1 cellular context compared by ENCODE assay signal in the genomic region with DNA sequence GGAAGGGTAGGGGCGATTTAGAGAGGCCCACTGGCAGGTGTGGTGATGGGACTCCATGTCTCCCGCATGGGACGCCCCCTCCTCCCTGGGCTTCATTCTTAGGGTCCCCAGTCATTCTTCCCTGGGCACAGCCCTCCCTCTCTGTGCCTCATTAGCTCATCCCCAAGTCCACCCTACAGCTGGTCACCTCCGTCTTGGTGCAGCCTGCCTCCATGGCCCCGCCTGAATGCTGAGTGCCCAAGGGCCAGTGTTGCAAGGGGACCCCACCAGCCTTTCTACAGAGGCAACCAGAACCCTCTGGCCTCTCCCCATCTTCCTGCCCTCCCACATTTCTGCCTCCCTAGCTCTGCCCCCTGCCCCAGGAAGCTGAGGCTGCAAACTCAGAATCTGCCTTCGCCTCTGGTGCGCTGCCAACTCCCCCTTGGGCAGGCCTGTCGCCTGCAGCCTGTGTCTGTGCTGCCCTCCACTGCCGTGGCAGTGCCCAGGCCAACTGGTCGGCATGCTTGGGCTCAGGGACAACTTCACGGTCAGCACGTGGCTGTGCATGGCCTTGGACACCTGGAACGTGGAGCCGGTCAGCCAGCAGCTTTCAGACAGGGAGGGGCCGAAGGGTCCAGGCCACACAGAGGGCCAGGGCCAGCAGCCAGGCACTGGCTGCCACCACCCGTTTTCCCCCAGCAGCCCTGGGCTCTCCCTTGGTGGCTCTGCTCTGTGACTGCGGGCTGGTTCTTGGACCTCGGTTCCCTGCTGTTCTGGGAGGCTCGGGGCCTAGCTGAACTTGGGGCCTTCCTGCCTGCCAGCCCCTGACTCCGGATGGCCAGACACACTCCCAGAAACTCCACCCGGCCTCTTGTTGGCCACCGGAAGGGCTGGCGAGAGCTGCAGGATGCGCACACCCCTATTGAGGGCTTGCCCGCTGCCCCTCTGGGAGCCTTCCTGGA.
TF ChIP-seq lines count a peak whose summit lies in the region.

No MANE protein-coding gene starts in this region.

TF ChIP-seq in HepG2, 621 proteins besides CTCF, POLR2A, EP300 and RAD21 (continued from another document):
- TF ChIP-seq, protein P1, sequence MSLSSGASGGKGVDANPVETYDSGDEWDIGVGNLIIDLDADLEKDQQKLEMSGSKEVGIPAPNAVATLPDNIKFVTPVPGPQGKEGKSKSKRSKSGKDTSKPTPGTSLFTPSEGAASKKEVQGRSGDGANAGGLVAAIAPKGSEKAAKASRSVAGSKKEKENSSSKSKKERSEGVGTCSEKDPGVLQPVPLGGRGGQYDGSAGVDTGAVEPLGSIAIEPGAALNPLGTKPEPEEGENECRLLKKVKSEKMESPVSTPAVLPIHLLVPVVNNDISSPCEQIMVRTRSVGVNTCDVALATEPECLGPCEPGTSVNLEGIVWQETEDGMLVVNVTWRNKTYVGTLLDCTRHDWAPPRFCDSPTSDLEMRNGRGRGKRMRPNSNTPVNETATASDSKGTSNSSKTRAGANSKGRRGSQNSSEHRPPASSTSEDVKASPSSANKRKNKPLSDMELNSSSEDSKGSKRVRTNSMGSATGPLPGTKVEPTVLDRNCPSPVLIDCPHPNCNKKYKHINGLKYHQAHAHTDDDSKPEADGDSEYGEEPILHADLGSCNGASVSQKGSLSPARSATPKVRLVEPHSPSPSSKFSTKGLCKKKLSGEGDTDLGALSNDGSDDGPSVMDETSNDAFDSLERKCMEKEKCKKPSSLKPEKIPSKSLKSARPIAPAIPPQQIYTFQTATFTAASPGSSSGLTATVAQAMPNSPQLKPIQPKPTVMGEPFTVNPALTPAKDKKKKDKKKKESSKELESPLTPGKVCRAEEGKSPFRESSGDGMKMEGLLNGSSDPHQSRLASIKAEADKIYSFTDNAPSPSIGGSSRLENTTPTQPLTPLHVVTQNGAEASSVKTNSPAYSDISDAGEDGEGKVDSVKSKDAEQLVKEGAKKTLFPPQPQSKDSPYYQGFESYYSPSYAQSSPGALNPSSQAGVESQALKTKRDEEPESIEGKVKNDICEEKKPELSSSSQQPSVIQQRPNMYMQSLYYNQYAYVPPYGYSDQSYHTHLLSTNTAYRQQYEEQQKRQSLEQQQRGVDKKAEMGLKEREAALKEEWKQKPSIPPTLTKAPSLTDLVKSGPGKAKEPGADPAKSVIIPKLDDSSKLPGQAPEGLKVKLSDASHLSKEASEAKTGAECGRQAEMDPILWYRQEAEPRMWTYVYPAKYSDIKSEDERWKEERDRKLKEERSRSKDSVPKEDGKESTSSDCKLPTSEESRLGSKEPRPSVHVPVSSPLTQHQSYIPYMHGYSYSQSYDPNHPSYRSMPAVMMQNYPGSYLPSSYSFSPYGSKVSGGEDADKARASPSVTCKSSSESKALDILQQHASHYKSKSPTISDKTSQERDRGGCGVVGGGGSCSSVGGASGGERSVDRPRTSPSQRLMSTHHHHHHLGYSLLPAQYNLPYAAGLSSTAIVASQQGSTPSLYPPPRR (CRISPR knock-in tag; IDR thresholded peaks at IDR 0.05; ENCODE audit: borderline replicate concordance), result peak; percentile 86; the same call in 1 of the 2 replicates
- TF ChIP-seq HBP1 (CRISPR knock-in tag; IDR thresholded peaks at IDR 0.05; ENCODE audit: low read depth) (peak; percentile 72; the same call in 1 of the 2 replicates), TGIF2 (CRISPR knock-in tag; IDR thresholded peaks at IDR 0.05) (peak; percentile 95), SRF (IDR thresholded peaks at IDR 0.05; ENCODE audit: low read depth, low read length) (no peak), ZBTB2 (CRISPR knock-in tag; IDR thresholded peaks at IDR 0.05; ENCODE audit: low read depth) (peak; percentile 80), IRX3 (CRISPR knock-in tag; IDR thresholded peaks at IDR 0.05; ENCODE audit: borderline replicate concordance, low read depth) (0 out of 2 replicates have a peak, but pooled peaks have one; percentile 87), RBM39 (IDR thresholded peaks at IDR 0.05; ENCODE audit: low read depth, low read length, poor library complexity, severe bottlenecking) (no peak), FOXA1 (IDR thresholded peaks at IDR 0.05) (no peak), FOXA1 (CRISPR knock-in tag; IDR thresholded peaks at IDR 0.05) (0 out of 2 replicates have a peak, but pooled peaks have one; percentile 31), NBN (conservative IDR thresholded peaks at IDR 0.05) (no peak), ZFP41 (CRISPR knock-in tag; IDR thresholded peaks at IDR 0.05; ENCODE audit: borderline replicate concordance) (peak; percentile 90; the same call in 1 of the 2 replicates), ZNF281 (CRISPR knock-in tag; IDR thresholded peaks at IDR 0.05; ENCODE audit: borderline replicate concordance) (peak; percentile 82), GATA4 (IDR thresholded peaks at IDR 0.05; ENCODE audit: borderline replicate concordance, low read depth) (no peak), ELF4 (CRISPR knock-in tag; IDR thresholded peaks at IDR 0.05; ENCODE audit: borderline replicate concordance) (no peak), ZFY (CRISPR knock-in tag; IDR thresholded peaks at IDR 0.05) (peak; percentile 95), ZNF607 (CRISPR knock-in tag; IDR thresholded peaks at IDR 0.05; ENCODE audit: borderline replicate concordance) (peak; percentile 98), ZNF253 (CRISPR knock-in tag; IDR thresholded peaks at IDR 0.05; ENCODE audit: borderline replicate concordance) (peak; percentile 95), KLF11 (CRISPR knock-in tag; IDR thresholded peaks at IDR 0.05) (0 out of 2 replicates have a peak, but pooled peaks have one; percentile 63), ZEB1 (IDR thresholded peaks at IDR 0.05; ENCODE audit: insufficient replicate concordance, low read depth) (no peak), ZNF768 (CRISPR knock-in tag; IDR thresholded peaks at IDR 0.05) (peak; percentile 77), FOXC1 (CRISPR knock-in tag; IDR thresholded peaks at IDR 0.05; ENCODE audit: borderline replicate concordance) (peak; percentile 99)
- TF ChIP-seq, protein P2, sequence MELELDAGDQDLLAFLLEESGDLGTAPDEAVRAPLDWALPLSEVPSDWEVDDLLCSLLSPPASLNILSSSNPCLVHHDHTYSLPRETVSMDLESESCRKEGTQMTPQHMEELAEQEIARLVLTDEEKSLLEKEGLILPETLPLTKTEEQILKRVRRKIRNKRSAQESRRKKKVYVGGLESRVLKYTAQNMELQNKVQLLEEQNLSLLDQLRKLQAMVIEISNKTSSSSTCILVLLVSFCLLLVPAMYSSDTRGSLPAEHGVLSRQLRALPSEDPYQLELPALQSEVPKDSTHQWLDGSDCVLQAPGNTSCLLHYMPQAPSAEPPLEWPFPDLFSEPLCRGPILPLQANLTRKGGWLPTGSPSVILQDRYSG (CRISPR knock-in tag; IDR thresholded peaks at IDR 0.05), result peak; percentile 72; the same call in 1 of the 2 replicates
- TF ChIP-seq, protein P3, sequence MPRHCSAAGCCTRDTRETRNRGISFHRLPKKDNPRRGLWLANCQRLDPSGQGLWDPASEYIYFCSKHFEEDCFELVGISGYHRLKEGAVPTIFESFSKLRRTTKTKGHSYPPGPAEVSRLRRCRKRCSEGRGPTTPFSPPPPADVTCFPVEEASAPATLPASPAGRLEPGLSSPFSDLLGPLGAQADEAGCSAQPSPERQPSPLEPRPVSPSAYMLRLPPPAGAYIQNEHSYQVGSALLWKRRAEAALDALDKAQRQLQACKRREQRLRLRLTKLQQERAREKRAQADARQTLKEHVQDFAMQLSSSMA (CRISPR knock-in tag; IDR thresholded peaks at IDR 0.05), result no peak
- TF ChIP-seq, protein P4, sequence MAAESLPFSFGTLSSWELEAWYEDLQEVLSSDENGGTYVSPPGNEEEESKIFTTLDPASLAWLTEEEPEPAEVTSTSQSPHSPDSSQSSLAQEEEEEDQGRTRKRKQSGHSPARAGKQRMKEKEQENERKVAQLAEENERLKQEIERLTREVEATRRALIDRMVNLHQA (CRISPR knock-in tag; IDR thresholded peaks at IDR 0.05), result no peak
- TF ChIP-seq, protein P5, sequence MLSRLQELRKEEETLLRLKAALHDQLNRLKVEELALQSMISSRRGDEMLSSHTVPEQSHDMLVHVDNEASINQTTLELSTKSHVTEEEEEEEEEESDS (CRISPR knock-in tag; IDR thresholded peaks at IDR 0.05; ENCODE audit: borderline replicate concordance), result no peak
